In genomic region chr19:40279120-40279551, GRCh38 we compare ENCODE assay signal across 10 cellular contexts. TPM values are rescaled to one million over a fixed set of nuclear protein-coding genes. Genes with fewer than 3 reads are reported as not detected.
DNase-seq lines count a peak whose midpoint lies in the region; ATAC-seq and TF ChIP-seq lines count a peak whose summit lies in the region.
"Had no signal": no experiment of that assay in that cellular context is flagged by ENCODE, and none has a peak within 500 bp of the region (broad histone marks: within the 10 kb centered on the region; RNA-seq: fewer than 3 reads in every experiment).

No MANE protein-coding gene starts in this region.

- no peak overlapping the region for H3K4me2 ChIP-seq in neuronal stem cell (ENCODE audit: insufficient read depth, low read length, poor library complexity, severe bottlenecking)

- intact Hi-C loops in Right ventricle myocardium inferior (cut with DNase I), result no loop called here
- intact Hi-C loops in upper lobe of right lung (cut with DNase I), result no loop called here

- no peak overlapping the region for H3K4ac ChIP-seq in neuronal stem cell (ENCODE audit: low read length)

- H2BK12ac ChIP-seq in neuronal stem cell (ENCODE audit: low read length), result no peak overlapping the region

- H3K36me3 ChIP-seq in neuronal stem cell (replicated peaks in 1 of 2; ENCODE audit: control insufficient read depth in 2 of 2, insufficient read depth in 2 of 2, low read length in 2 of 2) (peaks cover 4 to 13% of the 10 kb centered on the region in 2 donors), upper lobe of right lung (no peaks in the 10 kb centered on the region)

- H2AFZ ChIP-seq in neuronal stem cell (ENCODE audit: low read length), result no peak overlapping the region

- H3K27ac ChIP-seq in neuronal stem cell (replicated peaks; ENCODE audit: low read length), result no peak overlapping the region
- peak overlapping the region; percentile 30 for H3K27ac ChIP-seq in upper lobe of right lung

- peaks cover 52% of the 10 kb centered on the region for H3K4me1 Mint-ChIP-seq in glutamatergic neuron (ENCODE audit: low read depth, unreplicated experiment)

- no peak overlapping the region for H2BK5ac ChIP-seq in neuronal stem cell (ENCODE audit: low read length)

- TF ChIP-seq CTCF in upper lobe of right lung (IDR thresholded peaks at IDR 0.05), result no peak
- no peak for TF ChIP-seq CTCF in glutamatergic neuron (IDR thresholded peaks at IDR 0.05; ENCODE audit: partially characterized antibody, unreplicated experiment)

- H3K4me1 ChIP-seq in neuronal stem cell (ENCODE audit: control insufficient read depth in 2 of 2, insufficient read depth in 1 of 2, low read depth in 1 of 2, low read length in 2 of 2) (peaks cover 9 to 17% of the 10 kb centered on the region in 2 donors), upper lobe of right lung (peaks cover 60% of the 10 kb centered on the region)

- DNase-seq in anterior cingulate cortex (lab: John Stamatoyannopoulos, UW), result peak in 34 of 58 donors; percentile 13 to 65 (median 40)
- peak; percentile 89 for DNase-seq in Right ventricle myocardium inferior (ENCODE audit: missing footprints)
- DNase-seq in neuronal stem cell (ENCODE audit: low spot score), result no peak
- no peak for DNase-seq in upper lobe of right lung
- DNase-seq in activated effector memory CD4-positive, alpha-beta T cell treated with anti-CD3 and anti-CD28 coated beads, Interleukin-2, amount 50 U/mL, for 16 hours, result no peak
- DNase-seq in 8988T, result no peak
- DNase-seq in glutamatergic neuron, result no peak
- DNase-seq: amniotic stem cell, NCI-H510A treated with DMSO at 0.1 percent for 48 hours had no signal

- peaks cover 14% of the 10 kb centered on the region for H3K9me3 Mint-ChIP-seq in glutamatergic neuron (ENCODE audit: unreplicated experiment)

- no peak overlapping the region for H3K27ac Mint-ChIP-seq in glutamatergic neuron (ENCODE audit: unreplicated experiment)

- no peaks in the 10 kb centered on the region for H3K9me3 ChIP-seq in neuronal stem cell (replicated peaks in 1 of 2; ENCODE audit: control insufficient read depth in 2 of 2, insufficient read depth in 1 of 2, low read depth in 1 of 2, low read length in 2 of 2)
- no peaks in the 10 kb centered on the region for H3K9me3 ChIP-seq in upper lobe of right lung

- H3K9ac ChIP-seq in neuronal stem cell (ENCODE audit: low read depth, low read length, poor library complexity), result no peak overlapping the region

- no peak overlapping the region for H3K4me3 Mint-ChIP-seq in glutamatergic neuron (ENCODE audit: unreplicated experiment)

- H3K18ac ChIP-seq in neuronal stem cell (ENCODE audit: low read length), result peak overlapping the region; percentile 58

- no peaks in the 10 kb centered on the region for H3K36me3 Mint-ChIP-seq in glutamatergic neuron (ENCODE audit: unreplicated experiment)

- H2AK5ac ChIP-seq in neuronal stem cell (ENCODE audit: low read depth, low read length), result no peak overlapping the region

- H3K14ac ChIP-seq in neuronal stem cell (ENCODE audit: low read length), result no peak overlapping the region

- H4K8ac ChIP-seq in neuronal stem cell (ENCODE audit: low read depth, low read length), result no peak overlapping the region

- ATAC-seq in Right ventricle myocardium inferior, result peak; percentile 85
- peak; percentile 12 for ATAC-seq in upper lobe of right lung
- ATAC-seq in HG03039 (IDR thresholded peaks at IDR 0.05; ENCODE audit: unreplicated experiment), result no peak

- no peak overlapping the region for H4K91ac ChIP-seq in neuronal stem cell (ENCODE audit: low read depth, low read length, poor library complexity)

- peaks cover 32% of the 10 kb centered on the region for H3K79me1 ChIP-seq in neuronal stem cell (ENCODE audit: low read depth, low read length)

- H2BK120ac ChIP-seq in neuronal stem cell (ENCODE audit: low read depth, low read length), result no peak overlapping the region

- WGBS in neuronal stem cell (ENCODE audit: extremely low coverage in 2 of 2, insufficient read length in 2 of 2, insufficient replicate concordance in 1 of 2), 2 donors, result no CpG with 5 or more reads among the region's 15 CpGs

- H2BK15ac ChIP-seq in neuronal stem cell (ENCODE audit: low read length), result no peak overlapping the region

- H3K27me3 ChIP-seq in neuronal stem cell (ENCODE audit: control insufficient read depth in 3 of 3, insufficient read depth in 3 of 3, low read depth in 1 of 3, low read length in 3 of 3), result no peaks in the 10 kb centered on the region
- no peaks in the 10 kb centered on the region for H3K27me3 ChIP-seq in upper lobe of right lung

- H3K4me3 ChIP-seq in neuronal stem cell (ENCODE audit: low read length in 2 of 2), result no peak overlapping the region
- peak overlapping the region; percentile 10 for H3K4me3 ChIP-seq in upper lobe of right lung

- H3K23ac ChIP-seq in neuronal stem cell (ENCODE audit: low read depth, low read length, poor library complexity), result peak overlapping the region; percentile 86

- peaks cover 9% of the 10 kb centered on the region for H3K27me3 Mint-ChIP-seq in glutamatergic neuron (ENCODE audit: unreplicated experiment)

RNA-seq across cellular contexts. Expression of gene AKT2, which starts 6.0 kb away (rescaled TPM):
- total RNA-seq in Right ventricle myocardium inferior (114 TPM), upper lobe of right lung (103 TPM), glutamatergic neuron (ENCODE audit: unreplicated experiment) (197 TPM)
- 104 TPM for polyA plus RNA-seq in neuronal stem cell (2013, experiment 1 of 2)
- 107 TPM for polyA plus RNA-seq in neuronal stem cell (2013, experiment 2 of 2)

RNA-seq across cellular contexts. Expression of gene CCNP, which starts 52.6 kb away (rescaled TPM):
- total RNA-seq in Right ventricle myocardium inferior (not detected), upper lobe of right lung (not detected), glutamatergic neuron (ENCODE audit: unreplicated experiment) (2.3 TPM)
- 0.66 TPM for polyA plus RNA-seq in neuronal stem cell (2013, experiment 1 of 2)
- 0.69 TPM for polyA plus RNA-seq in neuronal stem cell (2013, experiment 2 of 2)

Comparison
In these comparisons a context has a peak if more than half of its experiments do, and no peak if none do; other contexts are left out.
1. DNase-seq: peak in anterior cingulate cortex (34 of 58) and Right ventricle myocardium inferior (single experiment); none in neuronal stem cell (single experiment), upper lobe of right lung (single experiment), activated effector memory CD4-positive, alpha-beta T cell treated with anti-CD3 and anti-CD28 coated beads, Interleukin-2, amount 50 U/mL, for 16 hours (single experiment), 8988T (single experiment) and glutamatergic neuron (single experiment).